ENCODE assay signal across 2 cellular contexts in genomic region chr4:169286562-169287301, GRCh38.
TF ChIP-seq lines count a peak whose summit lies in the region.

No MANE protein-coding gene starts in this region.

TF ChIP-seq in Ishikawa, 13 proteins besides CTCF, POLR2A, EP300 and RAD21:
- TF ChIP-seq REST (IDR thresholded peaks at IDR 0.05; ENCODE audit: low read depth) (peak; percentile 6; the same call in 1 of the 2 replicates), TAF1 (IDR thresholded peaks at IDR 0.05; ENCODE audit: low read depth) (no peak)

TF ChIP-seq in H1, 55 proteins besides CTCF, POLR2A, EP300 and RAD21:
- no peak for TF ChIP-seq TAF1 (IDR thresholded peaks at IDR 0.05; ENCODE audit: low read depth, low read length)
- no peak for TF ChIP-seq USF2 (IDR thresholded peaks at IDR 0.05; ENCODE audit: low read length)
- no peak for TF ChIP-seq TCF12 (IDR thresholded peaks at IDR 0.05; ENCODE audit: low read depth, low read length)
- no peak for TF ChIP-seq YY1 (IDR thresholded peaks at IDR 0.05; ENCODE audit: low read depth, low read length)
- no peak for TF ChIP-seq SIX5 (IDR thresholded peaks at IDR 0.05; ENCODE audit: low read depth, low read length)
- TF ChIP-seq CEBPB (IDR thresholded peaks at IDR 0.05; ENCODE audit: low read depth, low read length) = no peak
- no peak for TF ChIP-seq SIRT6 (IDR thresholded peaks at IDR 0.05; ENCODE audit: low read length)
- no peak for TF ChIP-seq SRF (IDR thresholded peaks at IDR 0.05; ENCODE audit: low read depth, low read length)
- TF ChIP-seq E2F6 (IDR thresholded peaks at IDR 0.05) = no peak
TF ChIP-seq in H1: peak in this region for 0.
